ENCODE assay signal across 9 cellular contexts in genomic region chr10:96288151-96288621, GRCh38. TPM values are rescaled to one million over a fixed set of nuclear protein-coding genes. Genes with fewer than 3 reads are reported as not detected.
DNase-seq lines count a peak whose midpoint lies in the region; ATAC-seq and TF ChIP-seq lines count a peak whose summit lies in the region.
"Had no signal": no experiment of that assay in that cellular context is flagged by ENCODE, and none has a peak within 500 bp of the region (broad histone marks: within the 10 kb centered on the region; RNA-seq: fewer than 3 reads in every experiment).

No MANE protein-coding gene starts in this region.

- peak overlapping the region; percentile 69 for H3K4me3 Mint-ChIP-seq in CD8-positive, alpha-beta T cell
- H3K4me3 Mint-ChIP-seq in activated naive CD4-positive, alpha-beta T cell treated with anti-CD3 and anti-CD28 coated beads for 36 hours = no peak overlapping the region

- H3K27me3 Mint-ChIP-seq in CD8-positive, alpha-beta T cell (ENCODE audit: low read depth) = no peaks in the 10 kb centered on the region
- H3K27me3 Mint-ChIP-seq in activated naive CD4-positive, alpha-beta T cell treated with anti-CD3 and anti-CD28 coated beads for 36 hours (ENCODE audit: low read depth) = no peaks in the 10 kb centered on the region

- POLR2A ChIA-PET in CD8-positive, alpha-beta T cell (lab: Charles Lee) = no interaction called here

- TF ChIP-seq CTCF in CD8-positive, alpha-beta T cell (IDR thresholded peaks at IDR 0.05) = no peak

- H3K9me3 ChIP-seq in CD8-positive, alpha-beta T cell (ENCODE audit: low read length) = no peaks in the 10 kb centered on the region
- no peaks in the 10 kb centered on the region for H3K9me3 ChIP-seq in duodenal mucosa (ENCODE audit: control insufficient read depth in 1 of 2, low read length in 2 of 2)

- intact Hi-C loops in CD8-positive, alpha-beta T cell (cut with DNase I, micrococcal nuclease) = no loop called here
- intact Hi-C loops in activated naive CD4-positive, alpha-beta T cell treated with anti-CD3 and anti-CD28 coated beads for 36 hours (cut with micrococcal nuclease) = no loop called here

- H3K9me3 Mint-ChIP-seq in CD8-positive, alpha-beta T cell = no peaks in the 10 kb centered on the region
- no peaks in the 10 kb centered on the region for H3K9me3 Mint-ChIP-seq in activated naive CD4-positive, alpha-beta T cell treated with anti-CD3 and anti-CD28 coated beads for 36 hours

- DNase-seq in CD8-positive, alpha-beta T cell = no peak
- DNase-seq in NCI-H446 (lab: John Stamatoyannopoulos, UW) = no peak
- DNase-seq in NCI-H2081 (lab: John Stamatoyannopoulos, UW) = no peak
- no peak for DNase-seq in activated naive CD4-positive, alpha-beta T cell treated with anti-CD3 and anti-CD28 coated beads for 36 hours
- DNase-seq in activated CD8-positive, alpha-beta memory T cell treated with anti-CD3 and anti-CD28 coated beads for 24 hours = no peak
- DNase-seq: activated CD4-positive, alpha-beta T cell treated with anti-CD3 and anti-CD28 coated beads, Interleukin-2, amount 50 U/mL, for 1 hour had no signal

- H3K36me3 Mint-ChIP-seq in CD8-positive, alpha-beta T cell = no peaks in the 10 kb centered on the region
- H3K36me3 Mint-ChIP-seq in activated naive CD4-positive, alpha-beta T cell treated with anti-CD3 and anti-CD28 coated beads for 36 hours (ENCODE audit: low read depth) = no peaks in the 10 kb centered on the region

- H3K36me3 ChIP-seq in CD8-positive, alpha-beta T cell (ENCODE audit: insufficient read depth, low read length) = no peaks in the 10 kb centered on the region
- H3K36me3 ChIP-seq in duodenal mucosa (ENCODE audit: control insufficient read depth in 1 of 2, insufficient read depth in 2 of 2, low read length in 2 of 2) = no peaks in the 10 kb centered on the region

- peak overlapping the region; percentile 85 for H3K27ac Mint-ChIP-seq in CD8-positive, alpha-beta T cell
- H3K27ac Mint-ChIP-seq in activated naive CD4-positive, alpha-beta T cell treated with anti-CD3 and anti-CD28 coated beads for 36 hours = no peak overlapping the region

- H3K4me1 ChIP-seq in CD8-positive, alpha-beta T cell (ENCODE audit: insufficient read depth, low read length) = peaks cover 6% of the 10 kb centered on the region
- H3K4me1 ChIP-seq in duodenal mucosa (ENCODE audit: control insufficient read depth in 1 of 2, insufficient read depth in 2 of 2, low read length in 2 of 2) = peaks cover 18 to 28% of the 10 kb centered on the region in 2 donors

- peaks cover 15% of the 10 kb centered on the region for H3K4me1 Mint-ChIP-seq in CD8-positive, alpha-beta T cell (ENCODE audit: low read depth)
- peaks cover 15% of the 10 kb centered on the region for H3K4me1 Mint-ChIP-seq in activated naive CD4-positive, alpha-beta T cell treated with anti-CD3 and anti-CD28 coated beads for 36 hours (ENCODE audit: low read depth)

- no peak overlapping the region for H3K4me3 ChIP-seq in CD8-positive, alpha-beta T cell (ENCODE audit: low read depth, low read length)
- H3K4me3 ChIP-seq in duodenal mucosa (ENCODE audit: low read depth in 1 of 2, low read length in 2 of 2) = peak overlapping the region; percentile 57 to 62

- no peak for ATAC-seq in CD8-positive, alpha-beta T cell
- ATAC-seq in GM19324 (IDR thresholded peaks at IDR 0.05; ENCODE audit: low FRiP score, unreplicated experiment) (peak; percentile 55), HG03135 (IDR thresholded peaks at IDR 0.05; ENCODE audit: unreplicated experiment) (peak; percentile 52)

- no peaks in the 10 kb centered on the region for H3K27me3 ChIP-seq in CD8-positive, alpha-beta T cell (ENCODE audit: insufficient read depth, low read length)
- no peaks in the 10 kb centered on the region for H3K27me3 ChIP-seq in duodenal mucosa (ENCODE audit: control insufficient read depth in 1 of 2, insufficient read depth in 2 of 2, low read length in 2 of 2)

- H3K9ac ChIP-seq in duodenal mucosa (ENCODE audit: low read depth in 1 of 2, low read length in 2 of 2) = peak overlapping the region; percentile 44 to 58

- CTCF ChIA-PET in CD8-positive, alpha-beta T cell (lab: Charles Lee) = interaction anchor here (1.1 to 1.6 kb wide), 3 partner anchors 11 to 594 kb away, joined by 3 to 4 read pairs (median 3); no protein-coding TSS in a partner anchor
- CTCF ChIA-PET in activated naive CD4-positive, alpha-beta T cell treated with anti-CD3 and anti-CD28 coated beads for 36 hours (lab: Charles Lee) = interaction anchor here (0.6 to 2.2 kb wide), 4 partner anchors 11 to 515 kb away, joined by 3 to 12 read pairs (median 5); no protein-coding TSS in a partner anchor

- no peak overlapping the region for H3K27ac ChIP-seq in CD8-positive, alpha-beta T cell (ENCODE audit: low read depth, low read length)
- no peak overlapping the region for H3K27ac ChIP-seq in duodenal mucosa (ENCODE audit: low read depth, low read length)

RNA-seq across cellular contexts. Expression of gene DNTT, which starts 16.0 kb away (rescaled TPM):
- not detected for total RNA-seq in CD8-positive, alpha-beta T cell
- total RNA-seq in activated naive CD4-positive, alpha-beta T cell treated with anti-CD3 and anti-CD28 coated beads for 36 hours = under 1 TPM in 1 of 2 experiments, not detected in 1; 0.10 TPM

RNA-seq across cellular contexts. Expression of gene BLNK, which starts 16.8 kb away (rescaled TPM):
- under 1 TPM; 0.19 to 0.44 TPM for total RNA-seq in CD8-positive, alpha-beta T cell
- not detected for total RNA-seq in activated naive CD4-positive, alpha-beta T cell treated with anti-CD3 and anti-CD28 coated beads for 36 hours
